Comparison of ENCODE assay signal across 8 cellular contexts in the genomic region with DNA sequence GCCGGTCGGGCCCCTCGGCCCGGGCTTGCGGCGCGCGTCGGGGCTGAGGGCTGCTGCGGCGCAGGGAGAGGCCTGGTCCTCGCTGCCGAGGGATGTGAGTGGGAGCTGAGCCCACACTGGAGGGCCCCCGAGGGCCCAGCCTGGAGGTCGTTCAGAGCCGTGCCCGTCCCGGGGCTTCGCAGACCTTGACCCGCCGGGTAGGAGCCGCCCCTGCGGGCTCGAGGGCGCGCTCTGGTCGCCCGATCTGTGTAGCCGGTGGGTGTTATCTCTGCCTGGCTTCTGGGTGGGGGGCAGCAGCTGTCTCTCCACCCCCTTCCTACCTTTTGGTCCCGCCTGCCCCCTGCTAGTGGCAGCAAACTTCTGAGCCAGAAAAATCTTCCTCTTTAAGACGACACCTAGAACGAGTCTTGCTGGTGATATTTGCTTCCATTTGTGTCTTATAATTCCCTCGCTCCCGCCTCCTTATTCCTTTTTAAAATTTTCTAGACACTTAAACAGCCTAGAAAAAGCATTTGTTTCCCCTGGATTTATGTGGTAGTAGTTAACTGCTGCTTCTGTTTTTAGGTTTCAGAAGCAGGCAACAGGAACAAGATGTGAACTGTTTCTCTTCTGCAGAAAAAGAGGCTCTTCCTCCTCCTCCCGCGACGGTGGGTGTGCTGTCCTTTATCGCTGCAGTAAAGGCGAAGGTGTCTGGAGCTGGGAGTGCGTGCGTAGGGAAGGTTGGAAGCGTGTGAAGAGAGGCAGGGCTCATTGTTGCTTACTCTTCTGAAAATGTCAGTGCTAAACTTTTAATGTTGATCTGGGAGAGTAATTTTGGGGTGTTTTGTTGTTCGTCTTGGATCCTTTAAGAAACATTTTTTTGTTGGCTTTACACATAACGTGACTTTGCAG. TPM values are rescaled to one million over a fixed set of nuclear protein-coding genes. Genes with fewer than 3 reads are reported as not detected.
DNase-seq lines count a peak whose midpoint lies in the region; ATAC-seq and TF ChIP-seq lines count a peak whose summit lies in the region.

No MANE protein-coding gene starts in this region.

- no peaks in the 10 kb centered on the region for H3K27me3 ChIP-seq in muscle layer of duodenum (ENCODE audit: low read depth, low read length)

- no peaks in the 10 kb centered on the region for H3K27me3 Mint-ChIP-seq in activated T-helper 1 cell treated with anti-CD3 and anti-CD28 coated beads, Interleukin-12 subunit alpha, Interleukin-12 subunit beta, Interleukin-2, Interleukin-4 antibody, amounts not matched to agents 30 ng/mL and 10 ng/mL and 1 ng/mL, durations not matched to agents 14 hours and 24 hours and 36 hours (ENCODE audit: insufficient read depth)
- no peaks in the 10 kb centered on the region for H3K27me3 Mint-ChIP-seq in type B pancreatic cell

- H3K4me3 ChIP-seq in muscle layer of duodenum (ENCODE audit: low read depth in 1 of 2, low read length in 2 of 2) = peak overlapping the region; percentile 78 to 90

- H3K36me3 Mint-ChIP-seq in activated T-helper 1 cell treated with anti-CD3 and anti-CD28 coated beads, Interleukin-12 subunit alpha, Interleukin-12 subunit beta, Interleukin-2, Interleukin-4 antibody, amounts not matched to agents 30 ng/mL and 10 ng/mL and 1 ng/mL, durations not matched to agents 14 hours and 24 hours and 36 hours (ENCODE audit: low read depth) = peaks cover 10% of the 10 kb centered on the region
- no peaks in the 10 kb centered on the region for H3K36me3 Mint-ChIP-seq in type B pancreatic cell

- no peaks in the 10 kb centered on the region for H3K9me3 Mint-ChIP-seq in activated T-helper 1 cell treated with anti-CD3 and anti-CD28 coated beads, Interleukin-12 subunit alpha, Interleukin-12 subunit beta, Interleukin-2, Interleukin-4 antibody, amounts not matched to agents 30 ng/mL and 10 ng/mL and 1 ng/mL, durations not matched to agents 14 hours and 24 hours and 36 hours
- H3K9me3 Mint-ChIP-seq in type B pancreatic cell = no peaks in the 10 kb centered on the region

- peak; percentile 69 for DNase-seq in ELR (ENCODE audit: low read depth)
- DNase-seq in NCI-H345 treated with DMSO at 0.1 percent for 48 hours (lab: John Stamatoyannopoulos, UW; ENCODE audit: unreplicated experiment) = peak; percentile 65
- peak; percentile 34 for DNase-seq in activated T-helper 1 cell treated with anti-CD3 and anti-CD28 coated beads, Interleukin-12 subunit alpha, Interleukin-12 subunit beta, Interleukin-2, Interleukin-4 antibody, amounts not matched to agents 30 ng/mL and 10 ng/mL and 1 ng/mL, durations not matched to agents 14 hours and 24 hours and 36 hours (ENCODE audit: low spot score)
- peak; percentile 24 for DNase-seq in fibroblast of gingiva (ENCODE audit: low read depth)
- DNase-seq in type B pancreatic cell (ENCODE audit: extremely low spot score, unreplicated experiment) = no peak

- H3K9me3 ChIP-seq in muscle layer of duodenum (ENCODE audit: control insufficient read depth in 1 of 2, low read length in 2 of 2) = no peaks in the 10 kb centered on the region

- ATAC-seq in HG02763 (IDR thresholded peaks at IDR 0.05; ENCODE audit: unreplicated experiment) = peak; percentile 23
- ATAC-seq in HG02588 (IDR thresholded peaks at IDR 0.05; ENCODE audit: unreplicated experiment) = no peak

- no peak overlapping the region for H3K4me3 Mint-ChIP-seq in activated T-helper 1 cell treated with anti-CD3 and anti-CD28 coated beads, Interleukin-12 subunit alpha, Interleukin-12 subunit beta, Interleukin-2, Interleukin-4 antibody, amounts not matched to agents 30 ng/mL and 10 ng/mL and 1 ng/mL, durations not matched to agents 14 hours and 24 hours and 36 hours
- H3K4me3 Mint-ChIP-seq in type B pancreatic cell = peak overlapping the region; percentile 89

- no peak for TF ChIP-seq CTCF in type B pancreatic cell (conservative IDR thresholded peaks at IDR 0.05)

- peak overlapping the region; percentile 87 for H3K27ac Mint-ChIP-seq in activated T-helper 1 cell treated with anti-CD3 and anti-CD28 coated beads, Interleukin-12 subunit alpha, Interleukin-12 subunit beta, Interleukin-2, Interleukin-4 antibody, amounts not matched to agents 30 ng/mL and 10 ng/mL and 1 ng/mL, durations not matched to agents 14 hours and 24 hours and 36 hours
- peak overlapping the region; percentile 85 for H3K27ac Mint-ChIP-seq in type B pancreatic cell

- peaks cover 16 to 25% of the 10 kb centered on the region in 2 donors for H3K4me1 ChIP-seq in muscle layer of duodenum (ENCODE audit: control insufficient read depth in 1 of 2, insufficient read depth in 2 of 2, low read length in 2 of 2)

- peaks cover 46% of the 10 kb centered on the region for H3K4me1 Mint-ChIP-seq in activated T-helper 1 cell treated with anti-CD3 and anti-CD28 coated beads, Interleukin-12 subunit alpha, Interleukin-12 subunit beta, Interleukin-2, Interleukin-4 antibody, amounts not matched to agents 30 ng/mL and 10 ng/mL and 1 ng/mL, durations not matched to agents 14 hours and 24 hours and 36 hours (ENCODE audit: low read depth)
- H3K4me1 Mint-ChIP-seq in type B pancreatic cell (ENCODE audit: unreplicated experiment) = peaks cover 20% of the 10 kb centered on the region

- no peaks in the 10 kb centered on the region for H3K36me3 ChIP-seq in muscle layer of duodenum (ENCODE audit: control insufficient read depth in 1 of 2, insufficient read depth in 2 of 2, low read length in 2 of 2)

- peak overlapping the region; percentile 90 for H3K27ac ChIP-seq in muscle layer of duodenum (ENCODE audit: low read length)

- intact Hi-C loops in activated T-helper 1 cell treated with anti-CD3 and anti-CD28 coated beads, Interleukin-12 subunit alpha, Interleukin-12 subunit beta, Interleukin-2, Interleukin-4 antibody, amounts not matched to agents 30 ng/mL and 10 ng/mL and 1 ng/mL, durations not matched to agents 14 hours and 24 hours and 36 hours (cut with micrococcal nuclease) = loop anchor here (1.0 to 10.0 kb wide), 15 partner anchors 17 to 1697 kb away; a partner anchor contains a TSS

RNA-seq across cellular contexts. Expression of a gene that starts 0.5 kb away (rescaled TPM):
- total RNA-seq in activated T-helper 1 cell treated with anti-CD3 and anti-CD28 coated beads, Interleukin-12 subunit alpha, Interleukin-12 subunit beta, Interleukin-2, Interleukin-4 antibody, amounts not matched to agents 30 ng/mL and 10 ng/mL and 1 ng/mL, durations not matched to agents 14 hours and 24 hours and 36 hours = 30.8 and 32.0 TPM in 2 replicates
- 5.4 and 8.4 TPM in 2 replicates for total RNA-seq in type B pancreatic cell (ENCODE audit: low replicate concordance)
